ENCODE assay signal across 9 cellular contexts in genomic region chr17:78322858-78323455, GRCh38. TPM values are rescaled to one million over a fixed set of nuclear protein-coding genes. Genes with fewer than 3 reads are reported as not detected.
DNase-seq lines count a peak whose midpoint lies in the region; ATAC-seq and TF ChIP-seq lines count a peak whose summit lies in the region.
"Had no signal": no experiment of that assay in that cellular context is flagged by ENCODE, and none has a peak within 500 bp of the region (broad histone marks: within the 10 kb centered on the region; RNA-seq: fewer than 3 reads in every experiment).

No MANE protein-coding gene starts in this region.

- H3K36me3 Mint-ChIP-seq in activated CD4-positive, alpha-beta T cell treated with anti-CD3 and anti-CD28 coated beads, Interleukin-2, amount 10 ng/mL, durations not matched to agents 24 days and 14 days (ENCODE audit: low read depth) = no peaks in the 10 kb centered on the region
- no peaks in the 10 kb centered on the region for H3K36me3 Mint-ChIP-seq in activated CD8-positive, alpha-beta T cell treated with anti-CD3 and anti-CD28 coated beads for 36 hours (ENCODE audit: low read depth)

- H2BK120ac ChIP-seq in neuronal stem cell (ENCODE audit: low read depth, low read length) = peak overlapping the region; percentile 87

- peak overlapping the region; percentile 96 for H2BK15ac ChIP-seq in neuronal stem cell (ENCODE audit: low read length)

- H3K18ac ChIP-seq in neuronal stem cell (ENCODE audit: low read length) = peak overlapping the region; percentile 89

- CTCF ChIA-PET in activated CD8-positive, alpha-beta T cell treated with anti-CD3 and anti-CD28 coated beads for 36 hours (lab: Charles Lee) = no interaction called here

- peak overlapping the region; percentile 10 for H3K27ac Mint-ChIP-seq in activated CD4-positive, alpha-beta T cell treated with anti-CD3 and anti-CD28 coated beads, Interleukin-2, amount 10 ng/mL, durations not matched to agents 24 days and 14 days
- no peak overlapping the region for H3K27ac Mint-ChIP-seq in activated CD8-positive, alpha-beta T cell treated with anti-CD3 and anti-CD28 coated beads for 36 hours

- H4K91ac ChIP-seq in neuronal stem cell (ENCODE audit: low read depth, low read length, poor library complexity) = no peak overlapping the region

- no peaks in the 10 kb centered on the region for H3K27me3 Mint-ChIP-seq in activated CD4-positive, alpha-beta T cell treated with anti-CD3 and anti-CD28 coated beads, Interleukin-2, amount 10 ng/mL, durations not matched to agents 24 days and 14 days
- no peaks in the 10 kb centered on the region for H3K27me3 Mint-ChIP-seq in activated CD8-positive, alpha-beta T cell treated with anti-CD3 and anti-CD28 coated beads for 36 hours

- no peak for DNase-seq in activated CD4-positive, alpha-beta T cell treated with anti-CD3 and anti-CD28 coated beads, Interleukin-2, amount 10 ng/mL, durations not matched to agents 24 days and 14 days
- DNase-seq in activated CD4-positive, alpha-beta T cell treated with anti-CD3 and anti-CD28 coated beads for 48 hours = no peak
- peak; percentile 87 for DNase-seq in Right ventricle myocardium superior
- no peak for DNase-seq in neuronal stem cell (ENCODE audit: low spot score)
- peak in 1 of 2 donors; percentile 50 for DNase-seq in upper lobe of left lung
- no peak for DNase-seq in activated CD8-positive, alpha-beta T cell treated with anti-CD3 and anti-CD28 coated beads for 36 hours
- DNase-seq: 8988T had no signal

- TF ChIP-seq POLR2A in upper lobe of left lung (IDR thresholded peaks at IDR 0.05) = no peak

- peak overlapping the region; percentile 64 for H2AK5ac ChIP-seq in neuronal stem cell (ENCODE audit: low read depth, low read length)

- POLR2A ChIA-PET in activated CD8-positive, alpha-beta T cell treated with anti-CD3 and anti-CD28 coated beads for 36 hours (lab: Charles Lee) = no interaction called here

- ATAC-seq in Right ventricle myocardium superior (ENCODE audit: poor library complexity) (peak; percentile 65), upper lobe of left lung (ENCODE audit: low FRiP score in 2 of 2) (peak; percentile 13 to 73), HG02642 (IDR thresholded peaks at IDR 0.05; ENCODE audit: poor library complexity, unreplicated experiment) (no peak), GM19324 (IDR thresholded peaks at IDR 0.05; ENCODE audit: low FRiP score, unreplicated experiment) (no peak)
- ATAC-seq in activated CD8-positive, alpha-beta T cell treated with anti-CD3 and anti-CD28 coated beads for 36 hours = no peak

- H3K4ac ChIP-seq in neuronal stem cell (ENCODE audit: low read length) = peak overlapping the region; percentile 84

- H3K27ac ChIP-seq in neuronal stem cell (replicated peaks; ENCODE audit: low read length) (no peak overlapping the region), upper lobe of left lung (peak overlapping the region; percentile 65 to 93 (median 86))

- no peaks in the 10 kb centered on the region for H3K9me3 Mint-ChIP-seq in activated CD4-positive, alpha-beta T cell treated with anti-CD3 and anti-CD28 coated beads, Interleukin-2, amount 10 ng/mL, durations not matched to agents 24 days and 14 days
- no peaks in the 10 kb centered on the region for H3K9me3 Mint-ChIP-seq in activated CD8-positive, alpha-beta T cell treated with anti-CD3 and anti-CD28 coated beads for 36 hours

- intact Hi-C loops in activated CD4-positive, alpha-beta T cell treated with anti-CD3 and anti-CD28 coated beads, Interleukin-2, amount 10 ng/mL, durations not matched to agents 24 days and 14 days (cut with micrococcal nuclease) = no loop called here
- intact Hi-C loops in Right ventricle myocardium superior (cut with DNase I) = no loop called here
- intact Hi-C loops in activated CD8-positive, alpha-beta T cell treated with anti-CD3 and anti-CD28 coated beads for 36 hours (cut with micrococcal nuclease) = no loop called here

- no peak overlapping the region for H3K4me2 ChIP-seq in neuronal stem cell (ENCODE audit: insufficient read depth, low read length, poor library complexity, severe bottlenecking)

- no peak overlapping the region for H4K8ac ChIP-seq in neuronal stem cell (ENCODE audit: low read depth, low read length)

- no peaks in the 10 kb centered on the region for H3K79me1 ChIP-seq in neuronal stem cell (ENCODE audit: low read depth, low read length)

- H3K4me1 Mint-ChIP-seq in activated CD4-positive, alpha-beta T cell treated with anti-CD3 and anti-CD28 coated beads, Interleukin-2, amount 10 ng/mL, durations not matched to agents 24 days and 14 days = peaks cover 13% of the 10 kb centered on the region
- peaks cover 11% of the 10 kb centered on the region for H3K4me1 Mint-ChIP-seq in activated CD8-positive, alpha-beta T cell treated with anti-CD3 and anti-CD28 coated beads for 36 hours (ENCODE audit: low read depth)

- peak overlapping the region; percentile 4 for H3K14ac ChIP-seq in neuronal stem cell (ENCODE audit: low read length)

- WGBS in neuronal stem cell (ENCODE audit: extremely low coverage in 2 of 2, insufficient read length in 2 of 2, insufficient replicate concordance in 1 of 2), 2 donors = no CpG with 5 or more reads among the region's 16 CpGs
- WGBS in upper lobe of left lung, 2 donors = 72 to 75% methylated on average over 10 to 16 of the region's 16 CpGs

- TF ChIP-seq EP300 in upper lobe of left lung (IDR thresholded peaks at IDR 0.05) = peak in 2 of 4 donors; percentile 22 to 38

- H2BK5ac ChIP-seq in neuronal stem cell (ENCODE audit: low read length) = peak overlapping the region; percentile 62

- H3K36me3 ChIP-seq in neuronal stem cell (replicated peaks in 1 of 2; ENCODE audit: control insufficient read depth in 2 of 2, insufficient read depth in 2 of 2, low read length in 2 of 2) (no peaks in the 10 kb centered on the region), upper lobe of left lung (no peaks in the 10 kb centered on the region)

- no peak for TF ChIP-seq CTCF in upper lobe of left lung (IDR thresholded peaks at IDR 0.05)
- TF ChIP-seq CTCF in activated CD8-positive, alpha-beta T cell treated with anti-CD3 and anti-CD28 coated beads for 36 hours (IDR thresholded peaks at IDR 0.05) = no peak

- no peak overlapping the region for H3K9ac ChIP-seq in neuronal stem cell (ENCODE audit: low read depth, low read length, poor library complexity)

- H2AFZ ChIP-seq in neuronal stem cell (ENCODE audit: low read length) = no peak overlapping the region

- H3K27me3 ChIP-seq in neuronal stem cell (ENCODE audit: control insufficient read depth in 3 of 3, insufficient read depth in 3 of 3, low read depth in 1 of 3, low read length in 3 of 3) (no peaks in the 10 kb centered on the region), upper lobe of left lung (no peaks in the 10 kb centered on the region)

- H3K4me3 ChIP-seq in neuronal stem cell (ENCODE audit: low read length in 2 of 2) (peak overlapping the region in 1 of 2 donors; percentile 56), upper lobe of left lung (no peak overlapping the region)

- peak overlapping the region; percentile 16 for H2BK12ac ChIP-seq in neuronal stem cell (ENCODE audit: low read length)

- H3K4me1 ChIP-seq in neuronal stem cell (ENCODE audit: control insufficient read depth in 2 of 2, insufficient read depth in 1 of 2, low read depth in 1 of 2, low read length in 2 of 2) = peaks cover 21 to 43% of the 10 kb centered on the region in 2 donors
- peaks cover 21 to 43% (median 41%) of the 10 kb centered on the region in 4 donors for H3K4me1 ChIP-seq in upper lobe of left lung

- H3K9me3 ChIP-seq in neuronal stem cell (replicated peaks in 1 of 2; ENCODE audit: control insufficient read depth in 2 of 2, insufficient read depth in 1 of 2, low read depth in 1 of 2, low read length in 2 of 2) = no peaks in the 10 kb centered on the region
- H3K9me3 ChIP-seq in upper lobe of left lung = no peaks in the 10 kb centered on the region

- no peak overlapping the region for H3K4me3 Mint-ChIP-seq in activated CD4-positive, alpha-beta T cell treated with anti-CD3 and anti-CD28 coated beads, Interleukin-2, amount 10 ng/mL, durations not matched to agents 24 days and 14 days
- H3K4me3 Mint-ChIP-seq in activated CD8-positive, alpha-beta T cell treated with anti-CD3 and anti-CD28 coated beads for 36 hours = no peak overlapping the region

- H3K23ac ChIP-seq in neuronal stem cell (ENCODE audit: low read depth, low read length, poor library complexity) = peak overlapping the region; percentile 1

RNA-seq across cellular contexts. Expression of gene SOCS3, which starts 36.9 kb away (rescaled TPM):
- total RNA-seq in activated CD4-positive, alpha-beta T cell treated with anti-CD3 and anti-CD28 coated beads, Interleukin-2, amount 10 ng/mL, durations not matched to agents 24 days and 14 days = 78.3 and 81.5 TPM in 2 replicates
- total RNA-seq in Right ventricle myocardium superior (10.5 TPM), upper lobe of left lung (100 to 1,000 TPM in 3 of 6 donors, 10 to 100 TPM in 3; 67.1 to 173 (median 114) TPM)
- 17.8 TPM for polyA plus RNA-seq in neuronal stem cell (2013, experiment 1 of 2)
- polyA plus RNA-seq in neuronal stem cell (2013, experiment 2 of 2) = 18.2 TPM
- 10 to 100 TPM; 48.6 to 49.1 TPM for total RNA-seq in activated CD8-positive, alpha-beta T cell treated with anti-CD3 and anti-CD28 coated beads for 36 hours

RNA-seq across cellular contexts. Expression of gene PGS1, which starts 55.5 kb away (rescaled TPM):
- 65.6 and 67.8 TPM in 2 replicates for total RNA-seq in activated CD4-positive, alpha-beta T cell treated with anti-CD3 and anti-CD28 coated beads, Interleukin-2, amount 10 ng/mL, durations not matched to agents 24 days and 14 days
- 18.1 TPM for total RNA-seq in Right ventricle myocardium superior
- polyA plus RNA-seq in neuronal stem cell (2013, experiment 1 of 2) = 28.6 TPM
- polyA plus RNA-seq in neuronal stem cell (2013, experiment 2 of 2) = 27.5 TPM
- total RNA-seq in upper lobe of left lung = 100 to 1,000 TPM in 2 of 6 donors, 10 to 100 TPM in 4; 79.2 to 348 (median 92.3) TPM
- 10 to 100 TPM; 42.1 to 43.3 TPM for total RNA-seq in activated CD8-positive, alpha-beta T cell treated with anti-CD3 and anti-CD28 coated beads for 36 hours

Comparison
In these comparisons a context has a peak if more than half of its experiments do, and no peak if none do; other contexts are left out.
1. ATAC-seq: peak in Right ventricle myocardium superior (single experiment) and upper lobe of left lung (2 of 2); none in HG02642 (single experiment), activated CD8-positive, alpha-beta T cell treated with anti-CD3 and anti-CD28 coated beads for 36 hours (single experiment) and GM19324 (single experiment).